Comparison of ENCODE assay signal across 16 cellular contexts in genomic region chr2:133490412-133490958, GRCh38.
DNase-seq lines count a peak whose midpoint lies in the region; ATAC-seq, FAIRE-seq and TF ChIP-seq lines count a peak whose summit lies in the region.
"Had no signal": no experiment of that assay in that cellular context is flagged by ENCODE, and none has a peak within 500 bp of the region (broad histone marks: within the 10 kb centered on the region; RNA-seq: fewer than 3 reads in every experiment).

No MANE protein-coding gene starts in this region.

- no peak for FAIRE-seq in A549 (lab: Jason Lieb, UNC)
- FAIRE-seq in K562 (lab: Jason Lieb, UNC), result no peak
- FAIRE-seq: A204.1, GM19239 had no signal

- H3K9ac ChIP-seq in K562 (ENCODE audit: insufficient read depth in 1 of 2, low read depth in 2 of 2, low read length in 2 of 2), result no peak overlapping the region
- H3K9ac ChIP-seq: KMS-11 had no signal

- no TSS peak for BruUV-seq in K562 (replicated peaks; lab: Mats Ljungman, UMichigan)

- H3K36me3 ChIP-seq in K562 (ENCODE audit: control insufficient read depth, insufficient read depth, low read length), result no peaks in the 10 kb centered on the region
- no peaks in the 10 kb centered on the region for H3K36me3 ChIP-seq in hepatocyte (replicated peaks; ENCODE audit: insufficient read depth, low read depth)
- H3K36me3 ChIP-seq in mucosa of descending colon (ENCODE audit: low read depth), result no peaks in the 10 kb centered on the region
- no peaks in the 10 kb centered on the region for H3K36me3 ChIP-seq in vagina
- H3K36me3 ChIP-seq: Peyer's patch had no signal

- TF ChIP-seq EP300 in A549 (IDR thresholded peaks at IDR 0.05) (no peak), K562 (IDR thresholded peaks at IDR 0.05; ENCODE audit: low read length) (no peak)

- WGBS in A549 (ENCODE audit: missing lambda C conversion rate), result 46% methylated on average over 3 of the region's 3 CpGs
- 8% methylated on average over 3 of the region's 3 CpGs for WGBS in K562 (ENCODE audit: insufficient coverage, low coverage, missing lambda C conversion rate)
- 87% methylated on average over 3 of the region's 3 CpGs for WGBS in hepatocyte (ENCODE audit: low lambda C conversion rate, missing lambda C conversion rate)

- H2AFZ ChIP-seq in K562 (ENCODE audit: low read depth, low read length) (no peak overlapping the region), hepatocyte (no peak overlapping the region)

- H3K4me3 ChIP-seq in A549 (no peak overlapping the region), K562 (no peak overlapping the region), hepatocyte (no peak overlapping the region), mucosa of descending colon (no peak overlapping the region), vagina (no peak overlapping the region)
- H3K4me3 ChIP-seq: Peyer's patch had no signal

- peaks cover 9% of the 10 kb centered on the region; the same call in 2 of the 3 replicates for H3K4me1 ChIP-seq in A549
- no peaks in the 10 kb centered on the region for H3K4me1 ChIP-seq in K562 (replicated peaks in 1 of 2; ENCODE audit: control insufficient read depth in 2 of 2, insufficient read depth in 2 of 2, low read length in 2 of 2)
- peaks cover 14% of the 10 kb centered on the region for H3K4me1 ChIP-seq in hepatocyte (ENCODE audit: insufficient read depth)
- H3K4me1 ChIP-seq in mucosa of descending colon (ENCODE audit: low read depth), result peaks cover 7% of the 10 kb centered on the region
- peaks cover 8% of the 10 kb centered on the region for H3K4me1 ChIP-seq in vagina

- DNase-seq in A549 (ENCODE audit: low read depth in 1 of 2, low spot score in 1 of 2) (no peak), K562 (ENCODE audit: extremely low read depth in 1 of 4, low spot score in 3 of 4) (no peak), hepatocyte (ENCODE audit: low spot score) (no peak), mucosa of descending colon (peak in 1 of 3 donors; percentile 38), vagina (ENCODE audit: extremely low spot score in 2 of 2) (no peak), GOT3 (lab: John Stamatoyannopoulos, UW) (no peak)
- DNase-seq: DMS79, NCI-H1105, NCI-H345, NCI-H524, NCI-H82 had no signal

- in situ Hi-C loops in K562 (cut with MboI), result no loop called here

- H3K4me2 ChIP-seq in A549, result no peak overlapping the region
- H3K4me2 ChIP-seq in K562 (ENCODE audit: insufficient read depth, low read length), result no peak overlapping the region
- H3K4me2 ChIP-seq in hepatocyte, result no peak overlapping the region
- H3K4me2 ChIP-seq: KMS-11 had no signal

- CTCF ChIA-PET in A549 (lab: Yijun Ruan, JAX) (interaction anchor here (1.0 kb wide), 1 partner anchor 8 kb away, joined by 3 read pairs; no protein-coding TSS in a partner anchor), K562 (lab: Yijun Ruan, JAX; ENCODE audit: low intra/inter-chr PET ratio) (no interaction called here)

- TF ChIP-seq CTCF in A549 (IDR thresholded peaks at IDR 0.05) (no peak), K562 (IDR thresholded peaks at IDR 0.05 in 2 of 3, conservative IDR thresholded peaks at IDR 0.05 in 1 of 3; ENCODE audit: insufficient read depth in 2 of 3, low read depth in 1 of 3, low read length in 3 of 3) (no peak), hepatocyte (IDR thresholded peaks at IDR 0.05; ENCODE audit: poor library complexity) (no peak), mucosa of descending colon (IDR thresholded peaks at IDR 0.05) (no peak), vagina (IDR thresholded peaks at IDR 0.05) (no peak)

- H4K20me1 ChIP-seq in K562 (replicated peaks; ENCODE audit: control insufficient read depth, insufficient read depth, low read length) (no peaks in the 10 kb centered on the region), hepatocyte (ENCODE audit: insufficient read depth, poor library complexity, severe bottlenecking) (no peaks in the 10 kb centered on the region)

- no peak for ATAC-seq in A549
- no peak for ATAC-seq in K562
- peak; percentile 51 for ATAC-seq in mucosa of descending colon
- no peak for ATAC-seq in HG03354 (IDR thresholded peaks at IDR 0.05; ENCODE audit: poor library complexity, severe bottlenecking, unreplicated experiment)

- no peaks in the 10 kb centered on the region for H3K9me3 ChIP-seq in A549
- no peaks in the 10 kb centered on the region for H3K9me3 ChIP-seq in K562 (replicated peaks; ENCODE audit: control insufficient read depth, insufficient read depth, low read depth, low read length)
- H3K9me3 ChIP-seq in hepatocyte (ENCODE audit: low read depth), result no peaks in the 10 kb centered on the region
- no peaks in the 10 kb centered on the region for H3K9me3 ChIP-seq in mucosa of descending colon
- H3K9me3 ChIP-seq in vagina, result no peaks in the 10 kb centered on the region
- H3K9me3 ChIP-seq: Peyer's patch had no signal

- H3K27me3 ChIP-seq in K562 (ENCODE audit: control insufficient read depth in 2 of 2, insufficient read depth in 2 of 2, low read length in 2 of 2) (no peaks in the 10 kb centered on the region), hepatocyte (no peaks in the 10 kb centered on the region), vagina (no peaks in the 10 kb centered on the region)
- H3K27me3 ChIP-seq: Peyer's patch had no signal

- TF ChIP-seq POLR2A in A549 (IDR thresholded peaks at IDR 0.05; ENCODE audit: low read length) (no peak), K562 (conservative IDR thresholded peaks at IDR 0.05) (no peak), vagina (IDR thresholded peaks at IDR 0.05) (no peak)

- no peaks in the 10 kb centered on the region for H3K9me2 ChIP-seq in hepatocyte (replicated peaks; ENCODE audit: insufficient read depth)

- TF ChIP-seq RAD21 in A549 (conservative IDR thresholded peaks at IDR 0.05 in 1 of 2, IDR thresholded peaks at IDR 0.05 in 1 of 2) (no peak), K562 (CRISPR knock-in tag; conservative IDR thresholded peaks at IDR 0.05 in 1 of 2, IDR thresholded peaks at IDR 0.05 in 1 of 2) (no peak)

- POLR2A ChIA-PET in A549 (lab: Yijun Ruan, JAX), result no interaction called here
- POLR2A ChIA-PET in K562 (lab: Yijun Ruan, JAX), result no interaction called here

- intact Hi-C loops in K562 (cut with micrococcal nuclease), result no loop called here
- intact Hi-C loops in mucosa of descending colon (cut with DNase I, micrococcal nuclease), result no loop called here
- intact Hi-C loops in vagina (cut with DNase I), result no loop called here

- no peaks in the 10 kb centered on the region for H3K9me1 ChIP-seq in K562 (ENCODE audit: control insufficient read depth, insufficient read depth, low read length)

- H3K79me2 ChIP-seq in K562 (ENCODE audit: control insufficient read depth, insufficient read depth, low read length) (no peaks in the 10 kb centered on the region), hepatocyte (no peaks in the 10 kb centered on the region)

- H3K27ac ChIP-seq in A549 (no peak overlapping the region), K562 (ENCODE audit: extremely low read depth, low read depth, low read length) (no peak overlapping the region), hepatocyte (peak overlapping the region; percentile 24), vagina (no peak overlapping the region)
- H3K27ac ChIP-seq: KMS-11, Peyer's patch had no signal

TF ChIP-seq in A549, 52 proteins besides CTCF, POLR2A, EP300 and RAD21 (continues in another document):
- no peak for TF ChIP-seq PHF8 (IDR thresholded peaks at IDR 0.05; ENCODE audit: borderline replicate concordance, low read depth)
- TF ChIP-seq HMGXB4 (CRISPR knock-in tag; IDR thresholded peaks at IDR 0.05; ENCODE audit: borderline replicate concordance), result no peak
- TF ChIP-seq MAFK (IDR thresholded peaks at IDR 0.05; ENCODE audit: partially characterized antibody), result peak; percentile 98

TF ChIP-seq in K562, 482 proteins besides CTCF, POLR2A, EP300 and RAD21 (continues in another document):
- TF ChIP-seq BRF1 (IDR thresholded peaks at IDR 0.05; ENCODE audit: borderline replicate concordance, extremely low read depth, insufficient read length) (no peak), ZSCAN32 (CRISPR knock-in tag; IDR thresholded peaks at IDR 0.05) (no peak), SMARCE1 (IDR thresholded peaks at IDR 0.05) (no peak), NR2C2 (CRISPR knock-in tag; IDR thresholded peaks at IDR 0.05) (no peak), NR2C2 (tag; IDR thresholded peaks at IDR 0.05) (no peak), ZNF551 (CRISPR knock-in tag; IDR thresholded peaks at IDR 0.05) (no peak), HSF4 (CRISPR knock-in tag; IDR thresholded peaks at IDR 0.05; ENCODE audit: borderline replicate concordance) (no peak), NFE2 (IDR thresholded peaks at IDR 0.05; ENCODE audit: low read depth) (no peak), BRD9 (IDR thresholded peaks at IDR 0.05; ENCODE audit: low read depth, partially characterized antibody) (no peak), MAFF (IDR thresholded peaks at IDR 0.05; ENCODE audit: low read length) (peak; percentile 77), HOXB6 (CRISPR knock-in tag; IDR thresholded peaks at IDR 0.05; ENCODE audit: borderline replicate concordance) (no peak), CBX2 (IDR thresholded peaks at IDR 0.05; ENCODE audit: insufficient read depth, low read length, poor library complexity, severe bottlenecking) (no peak), RBM34 (IDR thresholded peaks at IDR 0.05; ENCODE audit: borderline replicate concordance, insufficient read depth, low read length) (no peak), U2AF1 (optimal IDR thresholded peaks at IDR 0.05; ENCODE audit: low read depth, low read length) (no peak), MAFG (tag; conservative IDR thresholded peaks at IDR 0.05) (peak; percentile 69), BCL6 (CRISPR knock-in tag; IDR thresholded peaks at IDR 0.05) (no peak), POLR2AphosphoS2 (IDR thresholded peaks at IDR 0.05; ENCODE audit: low read length) (no peak), FUS (optimal IDR thresholded peaks at IDR 0.05; ENCODE audit: low read depth, low read length) (no peak), GATAD2A (IDR thresholded peaks at IDR 0.05) (no peak), PHB (CRISPR knock-in tag; IDR thresholded peaks at IDR 0.05) (no peak), ZNF780A (CRISPR knock-in tag; IDR thresholded peaks at IDR 0.05) (no peak), MIER1 (IDR thresholded peaks at IDR 0.05; ENCODE audit: low read depth) (no peak), THRAP3 (IDR thresholded peaks at IDR 0.05; ENCODE audit: borderline replicate concordance) (no peak), ZNF316 (IDR thresholded peaks at IDR 0.05) (peak; percentile 76), SNRNP70 (optimal IDR thresholded peaks at IDR 0.05; ENCODE audit: low read depth, low read length) (no peak), ETS2 (tag; IDR thresholded peaks at IDR 0.05; ENCODE audit: borderline replicate concordance, poor library complexity, severe bottlenecking) (no peak), MAFK (IDR thresholded peaks at IDR 0.05; ENCODE audit: low read length) (peak; percentile 86)
- TF ChIP-seq, protein P1, sequence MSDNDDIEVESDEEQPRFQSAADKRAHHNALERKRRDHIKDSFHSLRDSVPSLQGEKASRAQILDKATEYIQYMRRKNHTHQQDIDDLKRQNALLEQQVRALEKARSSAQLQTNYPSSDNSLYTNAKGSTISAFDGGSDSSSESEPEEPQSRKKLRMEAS (CRISPR knock-in tag; IDR thresholded peaks at IDR 0.05), result no peak

Comparison
In these comparisons a context has a peak if more than half of its experiments do, and no peak if none do; other contexts are left out.
1. Of the 35 proteins assayed by ChIP-seq in both K562 and A549: peak only in K562: none; only in A549: none; in both: MAFK; in neither: 34.